Comparison of ENCODE assay signal across 8 cellular contexts in genomic region chr6:118895241-118895561, GRCh38. TPM values are rescaled to one million over a fixed set of nuclear protein-coding genes. Genes with fewer than 3 reads are reported as not detected.
DNase-seq lines count a peak whose midpoint lies in the region; ATAC-seq and TF ChIP-seq lines count a peak whose summit lies in the region.

No MANE protein-coding gene starts in this region.

- H3K4me1 ChIP-seq in CD8-positive, alpha-beta memory T cell (ENCODE audit: insufficient read depth, low read length), result peaks cover 63% of the 10 kb centered on the region
- peaks cover 36% of the 10 kb centered on the region for H3K4me1 ChIP-seq in effector memory CD4-positive, alpha-beta T cell (ENCODE audit: control insufficient read depth, insufficient read depth, low read length, poor library complexity, severe bottlenecking)
- H3K4me1 ChIP-seq in neuron (ENCODE audit: insufficient read depth, low read length), result peaks cover 36% of the 10 kb centered on the region

- peaks cover 0 to 1% (median 0%) of the 10 kb centered on the region in 5 donors for H3K9me3 Mint-ChIP-seq in CD8-positive, alpha-beta memory T cell

- H3K27ac Mint-ChIP-seq in CD8-positive, alpha-beta memory T cell, result peak overlapping the region; percentile 43 to 91 (median 88)

- CTCF ChIA-PET in CD8-positive, alpha-beta memory T cell (lab: Charles Lee), result interaction anchor here (1.1 to 5.4 kb wide), 12 partner anchors 9 to 183 kb away, joined by 3 to 44 read pairs (median 4); partner anchors contain the start of gene MCM9

- H3K27me3 ChIP-seq in CD8-positive, alpha-beta memory T cell (ENCODE audit: insufficient read depth, low read length, poor library complexity, severe bottlenecking), result no peaks in the 10 kb centered on the region
- no peaks in the 10 kb centered on the region for H3K27me3 ChIP-seq in effector memory CD4-positive, alpha-beta T cell (replicated peaks; ENCODE audit: control insufficient read depth, insufficient read depth, low read length, poor library complexity, severe bottlenecking)
- no peaks in the 10 kb centered on the region for H3K27me3 ChIP-seq in neuron (ENCODE audit: insufficient read depth, low read length)

- H3K4me3 Mint-ChIP-seq in CD8-positive, alpha-beta memory T cell, result peak overlapping the region; percentile 85 to 92 (median 88)

- H3K4me3 ChIP-seq in CD8-positive, alpha-beta memory T cell (ENCODE audit: low read length), result peak overlapping the region; percentile 92
- peak overlapping the region; percentile 95 for H3K4me3 ChIP-seq in NB4 (ENCODE audit: low read depth, low read length)
- peak overlapping the region; percentile 94 for H3K4me3 ChIP-seq in effector memory CD4-positive, alpha-beta T cell (ENCODE audit: insufficient read depth, low read depth, low read length, poor library complexity, severe bottlenecking)
- H3K4me3 ChIP-seq in neuron (ENCODE audit: low read length), result peak overlapping the region; percentile 88

- ATAC-seq in HG03460 (IDR thresholded peaks at IDR 0.05; ENCODE audit: unreplicated experiment), result no peak

- H3K27me3 Mint-ChIP-seq in CD8-positive, alpha-beta memory T cell, result peaks cover 0 to 3% of the 10 kb centered on the region in 2 donors

- TF ChIP-seq CTCF in NB4 (IDR thresholded peaks at IDR 0.05; ENCODE audit: low read depth, low read length), result no peak

- H2AFZ ChIP-seq in neuron (ENCODE audit: low read depth, low read length), result no peak overlapping the region

- H3K36me3 Mint-ChIP-seq in CD8-positive, alpha-beta memory T cell, result peaks cover 7 to 40% (median 9%) of the 10 kb centered on the region in 3 donors

- H3K4me1 Mint-ChIP-seq in CD8-positive, alpha-beta memory T cell, result peaks cover 54 to 73% (median 69%) of the 10 kb centered on the region in 3 donors

- no peak for DNase-seq in CD8-positive, alpha-beta memory T cell
- DNase-seq in NB4 (ENCODE audit: low read depth) (no peak), NCI-H69 (lab: John Stamatoyannopoulos, UW) (no peak), SK-N-DZ (ENCODE audit: low spot score) (no peak), EL (no peak)
- no peak for DNase-seq in effector memory CD4-positive, alpha-beta T cell

- POLR2A ChIA-PET in CD8-positive, alpha-beta memory T cell (lab: Charles Lee), result interaction anchor here (0.6 to 2.9 kb wide), 8 partner anchors 14 to 186 kb away, joined by 3 to 24 read pairs (median 10); partner anchors contain the start of genes FAM184A and MCM9

- H3K36me3 ChIP-seq in CD8-positive, alpha-beta memory T cell (ENCODE audit: insufficient read depth, low read length), result no peaks in the 10 kb centered on the region
- peaks cover 3% of the 10 kb centered on the region for H3K36me3 ChIP-seq in effector memory CD4-positive, alpha-beta T cell (ENCODE audit: control insufficient read depth, insufficient read depth, low read length)
- peaks cover 16% of the 10 kb centered on the region for H3K36me3 ChIP-seq in neuron (ENCODE audit: insufficient read depth, low read length)

- no peak for TF ChIP-seq POLR2A in NB4 (IDR thresholded peaks at IDR 0.05; ENCODE audit: extremely low read depth, insufficient read length)

- no peaks in the 10 kb centered on the region for H3K9me3 ChIP-seq in CD8-positive, alpha-beta memory T cell (ENCODE audit: low read length)
- no peaks in the 10 kb centered on the region for H3K9me3 ChIP-seq in effector memory CD4-positive, alpha-beta T cell (ENCODE audit: control insufficient read depth, low read length)
- H3K9me3 ChIP-seq in neuron (ENCODE audit: low read length), result no peaks in the 10 kb centered on the region

- peak overlapping the region; percentile 87 for H3K27ac ChIP-seq in CD8-positive, alpha-beta memory T cell (ENCODE audit: low read depth, low read length)
- peak overlapping the region; percentile 94 for H3K27ac ChIP-seq in effector memory CD4-positive, alpha-beta T cell (ENCODE audit: insufficient read depth, low read length, poor library complexity, severe bottlenecking)

RNA-seq across cellular contexts. Expression of gene ASF1A, which starts 1.2 kb away (rescaled TPM):
- total RNA-seq in CD8-positive, alpha-beta memory T cell, result 10 to 100 TPM; 42.6 to 46.1 TPM
- 57.2 TPM for polyA plus RNA-seq in CD8-positive, alpha-beta memory T cell
- 38.1 and 39.2 TPM in 2 replicates for polyA plus RNA-seq in SK-N-DZ (2014; cell fraction: cytosol; rRNA removed)
- polyA plus RNA-seq in SK-N-DZ (2014; cell fraction: nucleus; rRNA removed), result 24.1 and 25.6 TPM in 2 replicates

RNA-seq across cellular contexts. Expression of gene MCM9, which starts 39.8 kb away (rescaled TPM):
- 10 to 100 TPM; 21.3 to 25.2 TPM for total RNA-seq in CD8-positive, alpha-beta memory T cell
- polyA plus RNA-seq in CD8-positive, alpha-beta memory T cell, result 18.0 TPM
- 9.8 and 13.4 TPM in 2 replicates for polyA plus RNA-seq in SK-N-DZ (2014; cell fraction: cytosol; rRNA removed)
- 38.9 and 41.2 TPM in 2 replicates for polyA plus RNA-seq in SK-N-DZ (2014; cell fraction: nucleus; rRNA removed)
